15 cellular contexts compared by ENCODE assay signal in genomic region chr16:3262517-3262916, GRCh38.
DNase-seq lines count a peak whose midpoint lies in the region; ATAC-seq and TF ChIP-seq lines count a peak whose summit lies in the region.
"Had no signal": no experiment of that assay in that cellular context is flagged by ENCODE, and none has a peak within 500 bp of the region (broad histone marks: within the 10 kb centered on the region; RNA-seq: fewer than 3 reads in every experiment).

No MANE protein-coding gene starts in this region.

- CTCF ChIA-PET in HEK293 (lab: Yijun Ruan, JAX), result interaction anchor here (0.6 kb wide), 1 partner anchor 224 kb away, joined by 4 read pairs; no protein-coding TSS in a partner anchor

- peak overlapping the region; percentile 77 for H3K27ac Mint-ChIP-seq in T-helper 1 cell treated with Interleukin-12 subunit alpha and Interleukin-12 subunit beta and Interleukin-4 antibody, amounts not matched to agents 30 μg/mL and 1 μg/mL, for 36 hours
- H3K27ac Mint-ChIP-seq in activated naive CD8-positive, alpha-beta T cell, result peak overlapping the region; percentile 92
- no peak overlapping the region for H3K27ac Mint-ChIP-seq in nephron progenitor cell

- H3K27me3 Mint-ChIP-seq in T-helper 1 cell treated with Interleukin-12 subunit alpha and Interleukin-12 subunit beta and Interleukin-4 antibody, amounts not matched to agents 30 μg/mL and 1 μg/mL, for 36 hours (ENCODE audit: low read depth), result no peaks in the 10 kb centered on the region
- no peaks in the 10 kb centered on the region for H3K27me3 Mint-ChIP-seq in activated naive CD8-positive, alpha-beta T cell
- H3K27me3 Mint-ChIP-seq in nephron progenitor cell (ENCODE audit: low read depth, poor library complexity), result peaks cover 29% of the 10 kb centered on the region

- no peaks in the 10 kb centered on the region for H3K9me3 ChIP-seq in HEK293 (ENCODE audit: control insufficient read depth, insufficient read depth, low read depth, low read length)
- H3K9me3 ChIP-seq: thyroid gland had no signal

- H3K4me1 ChIP-seq in HEK293 (ENCODE audit: control insufficient read depth, insufficient read depth, low read length), result no peaks in the 10 kb centered on the region

- peaks cover 17% of the 10 kb centered on the region for H3K4me1 Mint-ChIP-seq in T-helper 1 cell treated with Interleukin-12 subunit alpha and Interleukin-12 subunit beta and Interleukin-4 antibody, amounts not matched to agents 30 μg/mL and 1 μg/mL, for 36 hours (ENCODE audit: low read depth)
- H3K4me1 Mint-ChIP-seq in activated naive CD8-positive, alpha-beta T cell (ENCODE audit: low read depth), result peaks cover 37% of the 10 kb centered on the region
- peaks cover 5% of the 10 kb centered on the region for H3K4me1 Mint-ChIP-seq in nephron progenitor cell

- H3K27ac ChIP-seq in HEK293 (ENCODE audit: extremely low read depth, low read depth, low read length), result no peak overlapping the region

- no peak overlapping the region for H3K4me3 ChIP-seq in HEK293 (ENCODE audit: low read depth, low read length)

- TF ChIP-seq CTCF in HEK293 (tag by site-specific recombination; IDR thresholded peaks at IDR 0.05), result no peak
- no peak for TF ChIP-seq CTCF in nephron progenitor cell (IDR thresholded peaks at IDR 0.05)

- peaks cover 22% of the 10 kb centered on the region for H3K9me3 Mint-ChIP-seq in T-helper 1 cell treated with Interleukin-12 subunit alpha and Interleukin-12 subunit beta and Interleukin-4 antibody, amounts not matched to agents 30 μg/mL and 1 μg/mL, for 36 hours
- H3K9me3 Mint-ChIP-seq in activated naive CD8-positive, alpha-beta T cell (ENCODE audit: low read depth), result no peaks in the 10 kb centered on the region
- H3K9me3 Mint-ChIP-seq in nephron progenitor cell, result peaks cover 51% of the 10 kb centered on the region

- DNase-seq in T-helper 1 cell (no peak), nephron progenitor cell (no peak), HCEC 1CT (no peak), NCI-H510A treated with DMSO at 0.1 percent for 48 hours (lab: John Stamatoyannopoulos, UW) (no peak)
- DNase-seq: DMS53, head of caudate nucleus, KG1, kidney glomerular epithelial cell, NCI-H1930, NCI-H774, thyroid gland had no signal

- no peak for ATAC-seq in GM21360 (IDR thresholded peaks at IDR 0.05; ENCODE audit: unreplicated experiment)

- peak overlapping the region; percentile 86 for H3K4me3 Mint-ChIP-seq in T-helper 1 cell treated with Interleukin-12 subunit alpha and Interleukin-12 subunit beta and Interleukin-4 antibody, amounts not matched to agents 30 μg/mL and 1 μg/mL, for 36 hours
- peak overlapping the region; percentile 60 for H3K4me3 Mint-ChIP-seq in activated naive CD8-positive, alpha-beta T cell
- H3K4me3 Mint-ChIP-seq in nephron progenitor cell, result peak overlapping the region; percentile 84

- H3K36me3 ChIP-seq in HEK293 (ENCODE audit: control insufficient read depth in 2 of 2, insufficient read depth in 1 of 2, low read length in 2 of 2), result no peaks in the 10 kb centered on the region
- H3K36me3 ChIP-seq: thyroid gland had no signal

- peaks cover 17% of the 10 kb centered on the region for H3K36me3 Mint-ChIP-seq in T-helper 1 cell treated with Interleukin-12 subunit alpha and Interleukin-12 subunit beta and Interleukin-4 antibody, amounts not matched to agents 30 μg/mL and 1 μg/mL, for 36 hours (ENCODE audit: low read depth)
- no peaks in the 10 kb centered on the region for H3K36me3 Mint-ChIP-seq in activated naive CD8-positive, alpha-beta T cell
- no peaks in the 10 kb centered on the region for H3K36me3 Mint-ChIP-seq in nephron progenitor cell (ENCODE audit: low read depth)

- POLR2A ChIA-PET in HEK293 (lab: Yijun Ruan, JAX), result interaction anchor here (2.0 kb wide), 1 partner anchor 21 kb away, joined by 8 read pairs; the partner anchor contains the start of gene ZNF263

TF ChIP-seq in HEK293, 187 proteins besides CTCF, POLR2A, EP300 and RAD21:
- TF ChIP-seq PRDM10 (tag by site-specific recombination; IDR thresholded peaks at IDR 0.05) (peak; percentile 72), ZNF529 (tag by site-specific recombination; IDR thresholded peaks at IDR 0.05; ENCODE audit: insufficient replicate concordance) (no peak), ZNF513 (tag by site-specific recombination; IDR thresholded peaks at IDR 0.05) (no peak), ZNF248 (tag by site-specific recombination; IDR thresholded peaks at IDR 0.05) (no peak), ZNF701 (tag by site-specific recombination; IDR thresholded peaks at IDR 0.05) (no peak)
- TF ChIP-seq, protein P1, sequence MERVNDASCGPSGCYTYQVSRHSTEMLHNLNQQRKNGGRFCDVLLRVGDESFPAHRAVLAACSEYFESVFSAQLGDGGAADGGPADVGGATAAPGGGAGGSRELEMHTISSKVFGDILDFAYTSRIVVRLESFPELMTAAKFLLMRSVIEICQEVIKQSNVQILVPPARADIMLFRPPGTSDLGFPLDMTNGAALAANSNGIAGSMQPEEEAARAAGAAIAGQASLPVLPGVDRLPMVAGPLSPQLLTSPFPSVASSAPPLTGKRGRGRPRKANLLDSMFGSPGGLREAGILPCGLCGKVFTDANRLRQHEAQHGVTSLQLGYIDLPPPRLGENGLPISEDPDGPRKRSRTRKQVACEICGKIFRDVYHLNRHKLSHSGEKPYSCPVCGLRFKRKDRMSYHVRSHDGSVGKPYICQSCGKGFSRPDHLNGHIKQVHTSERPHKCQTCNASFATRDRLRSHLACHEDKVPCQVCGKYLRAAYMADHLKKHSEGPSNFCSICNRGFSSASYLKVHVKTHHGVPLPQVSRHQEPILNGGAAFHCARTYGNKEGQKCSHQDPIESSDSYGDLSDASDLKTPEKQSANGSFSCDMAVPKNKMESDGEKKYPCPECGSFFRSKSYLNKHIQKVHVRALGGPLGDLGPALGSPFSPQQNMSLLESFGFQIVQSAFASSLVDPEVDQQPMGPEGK (tag by site-specific recombination; IDR thresholded peaks at IDR 0.05), result no peak
